Comparison of ENCODE assay signal across 18 cellular contexts in the genomic region with DNA sequence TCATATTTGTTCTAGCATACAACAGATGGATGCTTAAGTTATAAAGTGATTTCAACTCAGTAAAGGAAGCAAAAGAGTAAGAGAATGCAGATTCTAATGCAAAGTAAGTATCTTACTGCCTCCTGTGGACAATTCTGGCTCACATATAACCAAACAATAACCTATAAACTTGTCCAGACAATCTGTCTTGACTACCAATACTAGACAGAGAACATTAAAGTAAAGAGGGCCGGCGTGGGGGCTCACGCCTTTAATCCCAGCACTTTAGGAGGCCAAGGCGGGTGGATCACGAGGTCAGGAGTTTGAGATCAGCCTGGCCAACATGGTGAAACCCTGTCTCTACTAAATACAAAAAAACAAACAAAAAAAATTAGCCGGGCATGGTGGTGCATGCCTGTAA.
A peak's percentile ranks its signal among the peaks of the same experiment; 100 is the strongest.
DNase-seq lines count a peak whose midpoint lies in the region; ATAC-seq, FAIRE-seq and TF ChIP-seq lines count a peak whose summit lies in the region.
"Had no signal": no experiment of that assay in that cellular context is flagged by ENCODE, and none has a peak within 500 bp of the region (broad histone marks: within the 10 kb centered on the region; RNA-seq: fewer than 3 reads in every experiment).

No MANE protein-coding gene starts in this region.

- RAD21 ChIA-PET in HCT116 (lab: Charles Lee; ENCODE audit: low non-redundant PET in 1 of 2, low total read pairs in 2 of 2, uncharacterized antibody in 2 of 2, unreplicated experiment in 2 of 2) = no interaction called here

- H3K9me2 ChIP-seq in HCT116 (ENCODE audit: insufficient read depth) = no peaks in the 10 kb centered on the region

- no peak for ATAC-seq in A549
- ATAC-seq in HCT116 = no peak
- no peak for ATAC-seq in left lung

- H3K27ac Mint-ChIP-seq in chondrocyte (ENCODE audit: unreplicated experiment) = no peak overlapping the region
- H3K27ac Mint-ChIP-seq: CD14-positive monocyte; CD4-positive, alpha-beta memory T cell; H9; HFFc6 had no signal

- H3K9me3 Mint-ChIP-seq in chondrocyte (ENCODE audit: low read depth) = no peaks in the 10 kb centered on the region
- H3K9me3 Mint-ChIP-seq: H9, HFFc6 had no signal

- no peaks in the 10 kb centered on the region for H3K36me3 Mint-ChIP-seq in chondrocyte (ENCODE audit: low read depth)
- H3K36me3 Mint-ChIP-seq: CD14-positive monocyte; CD4-positive, alpha-beta memory T cell had no signal

- WGBS in A549 (ENCODE audit: missing lambda C conversion rate) = 90% methylated on average over 6 of the region's 6 CpGs

- TF ChIP-seq POLR2A in A549 (IDR thresholded peaks at IDR 0.05; ENCODE audit: low read length) (no peak), HCT116 (IDR thresholded peaks at IDR 0.05; ENCODE audit: borderline replicate concordance, extremely low read depth, insufficient read depth, insufficient read length) (no peak)

- H3K4me3 ChIP-seq in A549 (no peak overlapping the region), HCT116 (replicated peaks in 1 of 2; ENCODE audit: low read depth in 1 of 2, low read length in 2 of 2) (no peak overlapping the region), left lung (no peak overlapping the region), osteoblast (ENCODE audit: insufficient read depth, low read length) (no peak overlapping the region)
- H3K4me3 ChIP-seq: BLaER1 had no signal

- H3K27me3 ChIP-seq in HCT116 (ENCODE audit: insufficient read depth, low read length) (no peaks in the 10 kb centered on the region), left lung (no peaks in the 10 kb centered on the region), osteoblast (ENCODE audit: insufficient read depth, low read length) (no peaks in the 10 kb centered on the region)
- H3K27me3 ChIP-seq: BLaER1 had no signal

- BruUV-seq in HCT116 (replicated peaks; lab: Mats Ljungman, UMichigan) = no TSS peak

- H3K9me3 ChIP-seq in A549 = no peaks in the 10 kb centered on the region
- H3K9me3 ChIP-seq in HCT116 (ENCODE audit: control insufficient read depth in 1 of 2, insufficient read depth in 1 of 2, low read depth in 1 of 2, low read length in 2 of 2) = no peaks in the 10 kb centered on the region
- no peaks in the 10 kb centered on the region for H3K9me3 ChIP-seq in left lung
- H3K9me3 ChIP-seq in osteoblast (ENCODE audit: low read depth, low read length) = no peaks in the 10 kb centered on the region
- H3K9me3 ChIP-seq: BLaER1 had no signal

- POLR2A ChIA-PET in A549 (lab: Yijun Ruan, JAX) = no interaction called here
- POLR2A ChIA-PET in HCT116 (lab: Charles Lee) = no interaction called here

- TF ChIP-seq RAD21 in A549 (conservative IDR thresholded peaks at IDR 0.05 in 1 of 2, IDR thresholded peaks at IDR 0.05 in 1 of 2) (no peak), HCT116 (IDR thresholded peaks at IDR 0.05; ENCODE audit: low read depth) (0 out of 2 replicates have a peak, but pooled peaks have one; percentile 7)

- H3K27me3 Mint-ChIP-seq in chondrocyte (ENCODE audit: low read depth) = no peaks in the 10 kb centered on the region
- H3K27me3 Mint-ChIP-seq: CD4-positive, alpha-beta memory T cell had no signal

- FAIRE-seq in A549 (lab: Jason Lieb, UNC) = no peak
- FAIRE-seq: GM19239, H1 had no signal

- no peak overlapping the region for H3K9ac ChIP-seq in HCT116 (ENCODE audit: low read length)
- H3K9ac ChIP-seq: BLaER1, KMS-11 had no signal

- no peak for DNase-seq in A549 (ENCODE audit: low read depth in 1 of 2, low spot score in 1 of 2)
- no peak for DNase-seq in HCT116 (ENCODE audit: low read depth, low spot score)
- DNase-seq in NCI-H82 treated with DMSO at 0.1 percent for 48 hours (lab: John Stamatoyannopoulos, UW; ENCODE audit: unreplicated experiment) = peak; percentile 38
- DNase-seq in chondrocyte (ENCODE audit: low spot score) = no peak
- DNase-seq in left lung = no peak
- no peak for DNase-seq in osteoblast (ENCODE audit: insufficient read length, low spot score, missing footprints)
- no peak for DNase-seq in NCI-H446 treated with DMSO at 0.1 percent for 48 hours (lab: John Stamatoyannopoulos, UW)
- DNase-seq: CD4-positive, alpha-beta memory T cell; DMS153; DMS79; GDM1; H9; HFFc6 had no signal

- H3K4me2 ChIP-seq in A549 (no peak overlapping the region), HCT116 (ENCODE audit: low read length) (no peak overlapping the region), osteoblast (ENCODE audit: insufficient read depth, low read length) (no peak overlapping the region)
- H3K4me2 ChIP-seq: BLaER1, KMS-11 had no signal

- peaks cover 10% of the 10 kb centered on the region for H3K4me1 ChIP-seq in A549
- H3K4me1 ChIP-seq in HCT116 (ENCODE audit: control insufficient read depth in 1 of 2, insufficient read depth in 2 of 2, low read length in 2 of 2) = no peaks in the 10 kb centered on the region
- no peaks in the 10 kb centered on the region for H3K4me1 ChIP-seq in left lung
- peaks cover 4% of the 10 kb centered on the region for H3K4me1 ChIP-seq in osteoblast (ENCODE audit: insufficient read depth, low read length)
- H3K4me1 ChIP-seq: BLaER1 had no signal

- no peak overlapping the region for H3K4me3 Mint-ChIP-seq in chondrocyte (ENCODE audit: unreplicated experiment)
- H3K4me3 Mint-ChIP-seq: CD14-positive monocyte; CD4-positive, alpha-beta memory T cell; H9; HFFc6 had no signal

- intact Hi-C loops in HCT116 (cut with micrococcal nuclease) = no loop called here
- intact Hi-C loops in left lung (cut with DNase I) = no loop called here

- TF ChIP-seq CTCF in A549 (IDR thresholded peaks at IDR 0.05) (peak; percentile 11; the same call in 1 of the 3 replicates), HCT116 (IDR thresholded peaks at IDR 0.05 in 2 of 3, conservative IDR thresholded peaks at IDR 0.05 in 1 of 3; ENCODE audit: borderline replicate concordance in 1 of 3, insufficient read depth in 1 of 3, low read depth in 2 of 3, low read length in 2 of 3) (no peak), chondrocyte (IDR thresholded peaks at IDR 0.05) (peak; percentile 15), left lung (IDR thresholded peaks at IDR 0.05) (no peak), osteoblast (IDR thresholded peaks at IDR 0.05; ENCODE audit: extremely low read depth, low read depth, low read length) (no peak)

- H3K27ac ChIP-seq in A549 (0 out of 6 replicates have a peak overlapping the region, but pooled peaks of 1 of the 2 experiments have one; percentile 43), HCT116 (ENCODE audit: low read depth, low read length) (no peak overlapping the region), left lung (no peak overlapping the region), osteoblast (ENCODE audit: low read depth, low read length) (no peak overlapping the region)
- H3K27ac ChIP-seq: BLaER1, KMS-11 had no signal

- H2AFZ ChIP-seq in HCT116 (ENCODE audit: low read depth, low read length, poor library complexity, severe bottlenecking) (no peak overlapping the region), osteoblast (ENCODE audit: low read length) (no peak overlapping the region)

- CTCF ChIA-PET in A549 (lab: Yijun Ruan, JAX) = no interaction called here
- CTCF ChIA-PET in HCT116 (lab: Charles Lee) = no interaction called here

- no peak for TF ChIP-seq EP300 in A549 (IDR thresholded peaks at IDR 0.05)

- peaks cover 2% of the 10 kb centered on the region for H3K4me1 Mint-ChIP-seq in chondrocyte (ENCODE audit: low read depth)
- H3K4me1 Mint-ChIP-seq: CD14-positive monocyte; CD4-positive, alpha-beta memory T cell had no signal

- no peaks in the 10 kb centered on the region for H4K20me1 ChIP-seq in HCT116 (ENCODE audit: insufficient read depth)
- no peaks in the 10 kb centered on the region for H4K20me1 ChIP-seq in osteoblast (ENCODE audit: insufficient read depth, low read length)
- H4K20me1 ChIP-seq: BLaER1 had no signal

- H3K36me3 ChIP-seq in HCT116 (ENCODE audit: control insufficient read depth in 1 of 2, insufficient read depth in 2 of 2, low read length in 2 of 2) (no peaks in the 10 kb centered on the region), left lung (no peaks in the 10 kb centered on the region), osteoblast (ENCODE audit: insufficient read depth, low read length) (peaks cover 23% of the 10 kb centered on the region)
- H3K36me3 ChIP-seq: BLaER1 had no signal

- no peaks in the 10 kb centered on the region for H3K79me2 ChIP-seq in HCT116 (ENCODE audit: insufficient read depth, low read length)
- peaks cover 4% of the 10 kb centered on the region for H3K79me2 ChIP-seq in osteoblast (ENCODE audit: insufficient read depth, low read length)

TF ChIP-seq in A549, 52 proteins besides CTCF, POLR2A, EP300 and RAD21 (continues in another document):
- TF ChIP-seq, protein P1, sequence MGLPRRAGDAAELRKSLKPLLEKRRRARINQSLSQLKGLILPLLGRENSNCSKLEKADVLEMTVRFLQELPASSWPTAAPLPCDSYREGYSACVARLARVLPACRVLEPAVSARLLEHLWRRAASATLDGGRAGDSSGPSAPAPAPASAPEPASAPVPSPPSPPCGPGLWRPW (IDR thresholded peaks at IDR 0.05) = no peak
- TF ChIP-seq CHD4 (IDR thresholded peaks at IDR 0.05; ENCODE audit: borderline replicate concordance) = no peak
- TF ChIP-seq FOXS1 (CRISPR knock-in tag; IDR thresholded peaks at IDR 0.05) = no peak
- TF ChIP-seq, protein P2, sequence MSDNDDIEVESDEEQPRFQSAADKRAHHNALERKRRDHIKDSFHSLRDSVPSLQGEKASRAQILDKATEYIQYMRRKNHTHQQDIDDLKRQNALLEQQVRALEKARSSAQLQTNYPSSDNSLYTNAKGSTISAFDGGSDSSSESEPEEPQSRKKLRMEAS (IDR thresholded peaks at IDR 0.05) = no peak
- TF ChIP-seq FOSB (CRISPR knock-in tag; IDR thresholded peaks at IDR 0.05) = no peak
- no peak for TF ChIP-seq GATA3 (IDR thresholded peaks at IDR 0.05; ENCODE audit: borderline replicate concordance)
- TF ChIP-seq HOXA7 (CRISPR knock-in tag; IDR thresholded peaks at IDR 0.05) = no peak
- no peak for TF ChIP-seq CBX2 (IDR thresholded peaks at IDR 0.05; ENCODE audit: borderline replicate concordance, low read depth)

TF ChIP-seq in HCT116, 20 proteins besides CTCF, POLR2A, EP300 and RAD21 (continues in another document):
- TF ChIP-seq TCF7L2 (IDR thresholded peaks at IDR 0.05; ENCODE audit: borderline replicate concordance, extremely low read depth, insufficient read depth, insufficient read length) = no peak
- TF ChIP-seq SRF (IDR thresholded peaks at IDR 0.05; ENCODE audit: low read depth) = no peak

Comparison
In these comparisons a context has a peak if more than half of its experiments do, and no peak if none do; other contexts are left out.
1. CTCF ChIP-seq: peak in A549 (single experiment) and chondrocyte (single experiment); none in HCT116 (0 of 3), left lung (0 of 2) and osteoblast (single experiment).